Comparison of ENCODE assay signal across 13 cellular contexts in genomic region chr15:55916666-55917409, GRCh38.
DNase-seq lines count a peak whose midpoint lies in the region; ATAC-seq and TF ChIP-seq lines count a peak whose summit lies in the region.
"Had no signal": no experiment of that assay in that cellular context is flagged by ENCODE, and none has a peak within 500 bp of the region (broad histone marks: within the 10 kb centered on the region; RNA-seq: fewer than 3 reads in every experiment).

No MANE protein-coding gene starts in this region.

- no peaks in the 10 kb centered on the region for H3K4me1 ChIP-seq in ascending aorta
- peaks cover 8 to 19% of the 10 kb centered on the region in 2 donors for H3K4me1 ChIP-seq in thoracic aorta (ENCODE audit: control insufficient read depth in 1 of 2, low read depth in 2 of 2)
- no peaks in the 10 kb centered on the region for H3K4me1 ChIP-seq in CD4-positive, alpha-beta memory T cell (ENCODE audit: insufficient read depth, low read length)

- H3K4me3 ChIP-seq in ascending aorta, result peak overlapping the region in 1 of 2 donors; percentile 42
- H3K4me3 ChIP-seq in thoracic aorta, result peak overlapping the region; percentile 48
- H3K4me3 ChIP-seq in CD4-positive, alpha-beta memory T cell (ENCODE audit: low read length in 2 of 2), result no peak overlapping the region

- H3K27ac ChIP-seq in ascending aorta (peak overlapping the region; percentile 17 to 35), thoracic aorta (peak overlapping the region in 1 of 2 donors; percentile 37)
- no peak overlapping the region for H3K27ac ChIP-seq in CD4-positive, alpha-beta memory T cell (ENCODE audit: low read depth, low read length)

- POLR2A ChIA-PET in CD4-positive, alpha-beta memory T cell (lab: Charles Lee; ENCODE audit: partially characterized antibody), result no interaction called here

- H3K27ac Mint-ChIP-seq in activated naive CD8-positive, alpha-beta T cell treated with anti-CD3 and anti-CD28 coated beads, Interleukin-2, amount 50 U/mL, for 24 hours, result no peak overlapping the region
- no peak overlapping the region for H3K27ac Mint-ChIP-seq in activated naive CD8-positive, alpha-beta T cell treated with anti-CD3 and anti-CD28 coated beads for 36 hours
- H3K27ac Mint-ChIP-seq in CD4-positive, alpha-beta memory T cell, result peak overlapping the region in 2 of 7 donors; percentile 7 to 22
- H3K27ac Mint-ChIP-seq: B cell had no signal

- H3K9me3 ChIP-seq in ascending aorta (no peaks in the 10 kb centered on the region), thoracic aorta (no peaks in the 10 kb centered on the region)
- no peaks in the 10 kb centered on the region for H3K9me3 ChIP-seq in CD4-positive, alpha-beta memory T cell (ENCODE audit: control insufficient read depth in 1 of 2, low read length in 2 of 2)

- H3K36me3 ChIP-seq in ascending aorta (no peaks in the 10 kb centered on the region), thoracic aorta (no peaks in the 10 kb centered on the region)
- H3K36me3 ChIP-seq in CD4-positive, alpha-beta memory T cell (ENCODE audit: insufficient read depth, low read length), result no peaks in the 10 kb centered on the region

- CTCF ChIA-PET in CD4-positive, alpha-beta memory T cell (lab: Charles Lee; ENCODE audit: partially characterized antibody), result interaction anchor here (2.2 to 2.3 kb wide), 2 partner anchors 9 to 136 kb away, joined by 6 to 9 read pairs; no protein-coding TSS in a partner anchor

- TF ChIP-seq CTCF in ascending aorta (IDR thresholded peaks at IDR 0.05) (no peak), thoracic aorta (IDR thresholded peaks at IDR 0.05) (no peak)

- no peak for DNase-seq in activated naive CD8-positive, alpha-beta T cell treated with anti-CD3 and anti-CD28 coated beads, Interleukin-2, amount 50 U/mL, for 24 hours
- no peak for DNase-seq in activated naive CD8-positive, alpha-beta T cell treated with anti-CD3 and anti-CD28 coated beads for 36 hours
- DNase-seq in ascending aorta (ENCODE audit: low spot score in 2 of 2) (no peak), left ventricle myocardium superior (no peak), thoracic aorta (ENCODE audit: low spot score) (no peak)
- no peak for DNase-seq in CD4-positive, alpha-beta memory T cell
- DNase-seq: activated T-cell treated with anti-CD3 and anti-CD28 coated beads for 4 hours; effector CD4-positive, alpha-beta T cell; NCI-H510A; T1000 had no signal

- H3K4me3 Mint-ChIP-seq in activated naive CD8-positive, alpha-beta T cell treated with anti-CD3 and anti-CD28 coated beads, Interleukin-2, amount 50 U/mL, for 24 hours, result no peak overlapping the region
- no peak overlapping the region for H3K4me3 Mint-ChIP-seq in activated naive CD8-positive, alpha-beta T cell treated with anti-CD3 and anti-CD28 coated beads for 36 hours
- no peak overlapping the region for H3K4me3 Mint-ChIP-seq in CD4-positive, alpha-beta memory T cell
- H3K4me3 Mint-ChIP-seq: B cell had no signal

- intact Hi-C loops in ascending aorta (cut with DNase I), result no loop called here
- intact Hi-C loops in left ventricle myocardium superior (cut with micrococcal nuclease), result no loop called here
- intact Hi-C loops in CD4-positive, alpha-beta memory T cell (cut with micrococcal nuclease), result loop anchor here (1.0 kb wide), 1 partner anchor 136 kb away; no protein-coding TSS in a partner anchor

- no peaks in the 10 kb centered on the region for H3K36me3 Mint-ChIP-seq in activated naive CD8-positive, alpha-beta T cell treated with anti-CD3 and anti-CD28 coated beads, Interleukin-2, amount 50 U/mL, for 24 hours (ENCODE audit: low read depth)
- no peaks in the 10 kb centered on the region for H3K36me3 Mint-ChIP-seq in activated naive CD8-positive, alpha-beta T cell treated with anti-CD3 and anti-CD28 coated beads for 36 hours
- no peaks in the 10 kb centered on the region for H3K36me3 Mint-ChIP-seq in CD4-positive, alpha-beta memory T cell

- H3K27me3 Mint-ChIP-seq in activated naive CD8-positive, alpha-beta T cell treated with anti-CD3 and anti-CD28 coated beads, Interleukin-2, amount 50 U/mL, for 24 hours, result no peaks in the 10 kb centered on the region
- H3K27me3 Mint-ChIP-seq in activated naive CD8-positive, alpha-beta T cell treated with anti-CD3 and anti-CD28 coated beads for 36 hours, result no peaks in the 10 kb centered on the region
- H3K27me3 Mint-ChIP-seq in CD4-positive, alpha-beta memory T cell, result no peaks in the 10 kb centered on the region
- H3K27me3 Mint-ChIP-seq: B cell had no signal

- H3K27me3 ChIP-seq in ascending aorta, result no peaks in the 10 kb centered on the region
- H3K27me3 ChIP-seq in thoracic aorta (replicated peaks; ENCODE audit: insufficient read depth), result no peaks in the 10 kb centered on the region
- H3K27me3 ChIP-seq in CD4-positive, alpha-beta memory T cell (ENCODE audit: insufficient read depth, low read length), result no peaks in the 10 kb centered on the region

- H3K4me1 Mint-ChIP-seq in activated naive CD8-positive, alpha-beta T cell treated with anti-CD3 and anti-CD28 coated beads, Interleukin-2, amount 50 U/mL, for 24 hours, result peaks cover 4% of the 10 kb centered on the region
- no peaks in the 10 kb centered on the region for H3K4me1 Mint-ChIP-seq in activated naive CD8-positive, alpha-beta T cell treated with anti-CD3 and anti-CD28 coated beads for 36 hours
- H3K4me1 Mint-ChIP-seq in CD4-positive, alpha-beta memory T cell, result peaks cover 0 to 1% (median 0%) of the 10 kb centered on the region in 4 donors
- H3K4me1 Mint-ChIP-seq: B cell had no signal

- H3K9me3 Mint-ChIP-seq in activated naive CD8-positive, alpha-beta T cell treated with anti-CD3 and anti-CD28 coated beads, Interleukin-2, amount 50 U/mL, for 24 hours, result no peaks in the 10 kb centered on the region
- no peaks in the 10 kb centered on the region for H3K9me3 Mint-ChIP-seq in activated naive CD8-positive, alpha-beta T cell treated with anti-CD3 and anti-CD28 coated beads for 36 hours
- H3K9me3 Mint-ChIP-seq in CD4-positive, alpha-beta memory T cell, result no peaks in the 10 kb centered on the region

- peak; percentile 61 for ATAC-seq in activated naive CD8-positive, alpha-beta T cell treated with anti-CD3 and anti-CD28 coated beads, Interleukin-2, amount 50 U/mL, for 24 hours
- ATAC-seq in left ventricle myocardium superior (peak; percentile 38), thoracic aorta (ENCODE audit: insufficient number of reproducible peaks, low FRiP score, low read depth) (no peak), GM18873 (IDR thresholded peaks at IDR 0.05; ENCODE audit: low FRiP score, unreplicated experiment) (no peak), HG02973 (IDR thresholded peaks at IDR 0.05; ENCODE audit: unreplicated experiment) (no peak)

Comparison
In these comparisons a context has a peak if more than half of its experiments do, and no peak if none do; other contexts are left out.
1. ATAC-seq: peak in activated naive CD8-positive, alpha-beta T cell treated with anti-CD3 and anti-CD28 coated beads, Interleukin-2, amount 50 U/mL, for 24 hours (single experiment) and left ventricle myocardium superior (single experiment); none in thoracic aorta (single experiment), GM18873 (single experiment) and HG02973 (single experiment).